In genomic region chr9:96621619-96622018, GRCh38 we compare ENCODE assay signal across 2 cellular contexts.
TF ChIP-seq lines count a peak whose summit lies in the region.

No MANE protein-coding gene starts in this region.

TF ChIP-seq in SK-N-SH, 30 proteins besides CTCF, POLR2A, EP300 and RAD21 (continued from another document):
- TF ChIP-seq USF1 (IDR thresholded peaks at IDR 0.05; ENCODE audit: borderline replicate concordance, low read depth): no peak
- TF ChIP-seq ZBTB33 (IDR thresholded peaks at IDR 0.05; ENCODE audit: borderline replicate concordance, low read depth): no peak

TF ChIP-seq in SK-N-SH treated with all-trans-retinoic acid at 6 μM for 48 hours, 23 proteins besides CTCF, POLR2A, EP300 and RAD21 (continued from another document):
- no peak for TF ChIP-seq TSHZ2 (CRISPR knock-in tag; IDR thresholded peaks at IDR 0.05)
- no peak for TF ChIP-seq ARNTL (CRISPR knock-in tag; IDR thresholded peaks at IDR 0.05; ENCODE audit: borderline replicate concordance, low read depth)
- no peak for TF ChIP-seq PPARA (CRISPR knock-in tag; IDR thresholded peaks at IDR 0.05; ENCODE audit: borderline replicate concordance)
- TF ChIP-seq ZFP3 (CRISPR knock-in tag; IDR thresholded peaks at IDR 0.05): no peak
- TF ChIP-seq ZNF8 (CRISPR knock-in tag; IDR thresholded peaks at IDR 0.05): no peak
- TF ChIP-seq BACH2 (CRISPR knock-in tag; IDR thresholded peaks at IDR 0.05; ENCODE audit: borderline replicate concordance): no peak
- TF ChIP-seq ZNF565 (CRISPR knock-in tag; conservative IDR thresholded peaks at IDR 0.05; ENCODE audit: low read depth): no peak
- TF ChIP-seq CSDC2 (CRISPR knock-in tag; IDR thresholded peaks at IDR 0.05): no peak
- TF ChIP-seq SNAI2 (CRISPR knock-in tag; IDR thresholded peaks at IDR 0.05): no peak
- TF ChIP-seq ZNF70 (CRISPR knock-in tag; IDR thresholded peaks at IDR 0.05): no peak
- TF ChIP-seq OSR1 (CRISPR knock-in tag; IDR thresholded peaks at IDR 0.05): no peak
